Comparison of ENCODE assay signal across 1 cellular context in genomic region chr7:150404785-150405583, GRCh38.
A peak's percentile ranks its signal among the peaks of the same experiment; 100 is the strongest.
TF ChIP-seq lines count a peak whose summit lies in the region.

No MANE protein-coding gene starts in this region.

TF ChIP-seq in endothelial cell of umbilical vein, 7 proteins besides CTCF, POLR2A, EP300 and RAD21 (continued from another document):
- TF ChIP-seq GATA2 (IDR thresholded peaks at IDR 0.05; ENCODE audit: insufficient read depth, insufficient read length, low read depth, low read length) (no peak), POLR2AphosphoS5 (IDR thresholded peaks at IDR 0.05; ENCODE audit: insufficient read depth, low read depth, low read length) (peak; percentile 91)
